7 cellular contexts compared by ENCODE assay signal in genomic region chr17:45345554-45346254, GRCh38. TPM values are rescaled to one million over a fixed set of nuclear protein-coding genes. Genes with fewer than 3 reads are reported as not detected.
DNase-seq lines count a peak whose midpoint lies in the region; ATAC-seq and TF ChIP-seq lines count a peak whose summit lies in the region.

No MANE protein-coding gene starts in this region.

- intact Hi-C loops in ascending aorta (cut with DNase I): no loop called here
- intact Hi-C loops in left colon (cut with DNase I, micrococcal nuclease): no loop called here
- intact Hi-C loops in thyroid gland (cut with DNase I): no loop called here

- TF ChIP-seq POLR2A in thyroid gland (IDR thresholded peaks at IDR 0.05): no peak

- H3K27me3 ChIP-seq in ascending aorta (no peaks in the 10 kb centered on the region), thyroid gland (no peaks in the 10 kb centered on the region)

- TF ChIP-seq CTCF in ascending aorta (IDR thresholded peaks at IDR 0.05) (no peak), thyroid gland (IDR thresholded peaks at IDR 0.05) (no peak), omental fat pad (IDR thresholded peaks at IDR 0.05) (no peak)

- H3K36me3 ChIP-seq in ascending aorta (no peaks in the 10 kb centered on the region), thyroid gland (no peaks in the 10 kb centered on the region)

- H3K4me3 ChIP-seq in ascending aorta: no peak overlapping the region
- no peak overlapping the region for H3K4me3 ChIP-seq in thyroid gland (replicated peaks in 1 of 3)

- H3K4me1 ChIP-seq in ascending aorta: no peaks in the 10 kb centered on the region
- peaks cover 5 to 27% of the 10 kb centered on the region in 2 donors for H3K4me1 ChIP-seq in thyroid gland

- peak overlapping the region; percentile 18 to 53 for H3K27ac ChIP-seq in ascending aorta
- peak overlapping the region; percentile 1 to 38 (median 26) for H3K27ac ChIP-seq in thyroid gland

- DNase-seq in KG1 (lab: John Stamatoyannopoulos, UW): peak; percentile 74
- peak in 1 of 2 donors; percentile 55 for DNase-seq in ascending aorta (ENCODE audit: low spot score in 2 of 2)
- no peak for DNase-seq in left colon
- DNase-seq in thyroid gland: no peak
- no peak for DNase-seq in omental fat pad (ENCODE audit: low spot score)

- H3K9me3 ChIP-seq in ascending aorta (no peaks in the 10 kb centered on the region), thyroid gland (no peaks in the 10 kb centered on the region)

- peak; percentile 23 for ATAC-seq in left colon
- ATAC-seq in HG02938 (IDR thresholded peaks at IDR 0.05; ENCODE audit: unreplicated experiment): no peak
- no peak for ATAC-seq in GM18868 (IDR thresholded peaks at IDR 0.05; ENCODE audit: unreplicated experiment)
- ATAC-seq in omental fat pad (ENCODE audit: low FRiP score): no peak

- WGBS in thyroid gland, 2 donors: 57 to 58% methylated on average over 3 of the region's 3 CpGs

RNA-seq across cellular contexts. Expression of gene MAP3K14, which starts 28.9 kb away (rescaled TPM):
- 7.7 TPM for total RNA-seq in ascending aorta
- 10 to 100 TPM; 13.0 to 13.3 TPM for total RNA-seq in left colon
- total RNA-seq in thyroid gland: 10 to 100 TPM in 1 of 4 donors, 1 to 10 TPM in 3; 4.1 to 21.7 (median 6.2) TPM
- total RNA-seq in omental fat pad: 10 to 100 TPM in 2 of 4 donors, 1 to 10 TPM in 2; 5.4 to 15.9 (median 12.6) TPM
